Comparison of ENCODE assay signal across 24 cellular contexts in the genomic region with DNA sequence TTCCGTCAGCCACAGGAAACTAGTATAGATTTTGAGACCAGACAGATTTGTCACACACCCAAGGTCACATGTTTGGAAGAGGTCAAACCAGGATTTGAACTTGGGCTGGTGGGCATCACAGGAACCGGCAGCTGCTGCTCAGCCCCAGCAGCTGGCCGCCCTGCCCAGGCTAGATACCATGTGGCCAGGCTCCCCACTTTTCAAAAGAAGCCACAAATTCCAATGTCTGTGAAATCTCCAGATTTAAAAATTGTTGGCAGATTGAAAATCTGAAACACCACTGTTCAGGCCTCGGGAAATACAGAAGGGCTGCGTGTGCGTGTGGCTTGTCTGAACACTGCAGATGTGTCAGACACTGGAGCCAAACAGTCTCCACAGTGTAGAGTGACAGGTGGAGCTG.
"Had no signal": no experiment of that assay in that cellular context is flagged by ENCODE, and none has a peak within 500 bp of the region (broad histone marks: within the 10 kb centered on the region; RNA-seq: fewer than 3 reads in every experiment).

No MANE protein-coding gene starts in this region.

- H3K27me3 ChIP-seq: brain microvascular endothelial cell had no signal

- H3K27ac Mint-ChIP-seq: activated B cell treated with CpG ODN at 0.5 μM for 24 hours; activated CD4-positive, alpha-beta memory T cell treated with anti-CD3 and anti-CD28 coated beads for 36 hours; activated CD4-positive, alpha-beta T cell treated with anti-CD3 and anti-CD28 coated beads, Interleukin-2, amount 10 ng/mL, durations not matched to agents 7 days and 5 days; activated naive CD8-positive, alpha-beta T cell treated with anti-CD3 and anti-CD28 coated beads for 36 hours; activated T-cell treated with anti-CD3 and anti-CD28 coated beads, Interleukin-2, amount 50 U/mL, for 72 hours; activated T-helper 2 cell treated with anti-CD3 and anti-CD28 coated beads, Interferon-gamma antibody, Interleukin-2, Interleukin-4, amounts not matched to agents 10 μg/mL and 5 μg/mL and 100 μg/mL, durations not matched to agents 14 hours and 24 hours and 36 hours; IgD-negative memory B cell; T-helper 17 cell had no signal

- ATAC-seq: activated T-cell treated with anti-CD3 and anti-CD28 coated beads, Interleukin-2, amount 50 U/mL, for 72 hours; Panc1; T-helper 17 cell had no signal

- H3K9me3 Mint-ChIP-seq: activated B cell treated with CpG ODN at 0.5 μM for 24 hours; activated CD4-positive, alpha-beta memory T cell treated with anti-CD3 and anti-CD28 coated beads for 36 hours; activated CD4-positive, alpha-beta T cell treated with anti-CD3 and anti-CD28 coated beads, Interleukin-2, amount 10 ng/mL, durations not matched to agents 7 days and 5 days; activated naive CD4-positive, alpha-beta T cell treated with anti-CD3 and anti-CD28 coated beads, Interleukin-2, amount 10 ng/mL, durations not matched to agents 7 days and 5 days; activated naive CD8-positive, alpha-beta T cell treated with anti-CD3 and anti-CD28 coated beads for 36 hours; activated T-cell treated with anti-CD3 and anti-CD28 coated beads, Interleukin-2, amount 50 U/mL, for 72 hours; activated T-helper 2 cell treated with anti-CD3 and anti-CD28 coated beads, Interferon-gamma antibody, Interleukin-2, Interleukin-4, amounts not matched to agents 10 μg/mL and 5 μg/mL and 100 μg/mL, durations not matched to agents 14 hours and 24 hours and 36 hours; IgD-negative memory B cell had no signal

- H3K27me3 Mint-ChIP-seq: IgD-negative memory B cell had no signal

- DNase-seq: activated B cell treated with CpG ODN at 0.5 μM for 24 hours; activated CD4-positive, alpha-beta memory T cell treated with anti-CD3 and anti-CD28 coated beads for 36 hours; activated CD4-positive, alpha-beta T cell treated with anti-CD3 and anti-CD28 coated beads, Interleukin-2, amount 10 ng/mL, durations not matched to agents 7 days and 5 days; activated CD8-positive, alpha-beta memory T cell treated with anti-CD3 and anti-CD28 coated beads for 24 hours; activated gamma-delta T cell treated with Interleukin-2 at 50 U/mL for 16 hours; activated naive CD4-positive, alpha-beta T cell treated with anti-CD3 and anti-CD28 coated beads, Interleukin-2, amount 10 ng/mL, durations not matched to agents 7 days and 5 days; activated naive CD8-positive, alpha-beta T cell treated with anti-CD3 and anti-CD28 coated beads for 36 hours; activated T-cell treated with anti-CD3 and anti-CD28 coated beads for 4 hours; activated T-cell treated with anti-CD3 and anti-CD28 coated beads, Interleukin-2, amount 50 U/mL, for 72 hours; brain microvascular endothelial cell; KG1; NCI-H1092; NCI-H1417; NCI-H1930; NCI-H2107; NCI-H510A treated with DMSO at 0.1 percent for 48 hours; NK-92 treated with Interleukin-12 subunit alpha and Interleukin-12 subunit beta, amount 100 ng/mL, for 24 hours; OCI-M1; SHP77 treated with DMSO at 0.1 percent for 48 hours; T-helper 17 cell; T-helper 9 cell had no signal

- H3K36me3 ChIP-seq: brain microvascular endothelial cell had no signal

- H3K4me1 Mint-ChIP-seq: activated B cell treated with CpG ODN at 0.5 μM for 24 hours, IgD-negative memory B cell had no signal

- H3K4me3 Mint-ChIP-seq: activated B cell treated with CpG ODN at 0.5 μM for 24 hours; activated CD4-positive, alpha-beta memory T cell treated with anti-CD3 and anti-CD28 coated beads for 36 hours; activated CD4-positive, alpha-beta T cell treated with anti-CD3 and anti-CD28 coated beads, Interleukin-2, amount 10 ng/mL, durations not matched to agents 7 days and 5 days; activated naive CD4-positive, alpha-beta T cell treated with anti-CD3 and anti-CD28 coated beads, Interleukin-2, amount 10 ng/mL, durations not matched to agents 7 days and 5 days; activated naive CD8-positive, alpha-beta T cell treated with anti-CD3 and anti-CD28 coated beads for 36 hours; activated T-cell treated with anti-CD3 and anti-CD28 coated beads, Interleukin-2, amount 50 U/mL, for 72 hours; IgD-negative memory B cell; T-helper 17 cell had no signal

- H3K27ac ChIP-seq: brain microvascular endothelial cell had no signal
